In the genomic region with DNA sequence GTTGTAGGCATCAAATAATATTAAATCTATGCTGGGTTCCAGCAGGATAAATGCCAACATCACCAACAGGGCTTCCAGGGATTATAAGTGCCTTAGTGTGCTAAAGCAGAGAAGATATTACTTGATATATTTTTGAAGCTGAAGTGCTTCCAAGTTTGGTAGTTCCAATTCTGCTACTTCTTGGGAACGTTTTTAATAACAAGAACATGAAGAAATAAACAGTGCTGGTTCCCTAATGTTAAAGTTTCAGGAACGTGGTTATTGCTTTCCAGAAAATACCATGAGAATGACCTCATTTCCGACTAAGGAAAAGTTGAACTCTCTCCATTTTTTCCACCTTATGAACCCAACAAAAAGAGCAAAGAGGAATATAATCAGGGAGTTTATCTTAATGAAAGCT, we compare ENCODE assay signal across 1 cellular context.
TF ChIP-seq lines count a peak whose summit lies in the region.

No MANE protein-coding gene starts in this region.

TF ChIP-seq in IMR-90, 13 proteins besides CTCF, POLR2A, EP300 and RAD21:
- TF ChIP-seq, protein P1, sequence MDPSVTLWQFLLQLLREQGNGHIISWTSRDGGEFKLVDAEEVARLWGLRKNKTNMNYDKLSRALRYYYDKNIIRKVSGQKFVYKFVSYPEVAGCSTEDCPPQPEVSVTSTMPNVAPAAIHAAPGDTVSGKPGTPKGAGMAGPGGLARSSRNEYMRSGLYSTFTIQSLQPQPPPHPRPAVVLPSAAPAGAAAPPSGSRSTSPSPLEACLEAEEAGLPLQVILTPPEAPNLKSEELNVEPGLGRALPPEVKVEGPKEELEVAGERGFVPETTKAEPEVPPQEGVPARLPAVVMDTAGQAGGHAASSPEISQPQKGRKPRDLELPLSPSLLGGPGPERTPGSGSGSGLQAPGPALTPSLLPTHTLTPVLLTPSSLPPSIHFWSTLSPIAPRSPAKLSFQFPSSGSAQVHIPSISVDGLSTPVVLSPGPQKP (IDR thresholded peaks at IDR 0.05; ENCODE audit: borderline replicate concordance, low read depth, low read length): no peak
- TF ChIP-seq USF2 (IDR thresholded peaks at IDR 0.05; ENCODE audit: low read depth, low read length): no peak
- TF ChIP-seq CEBPB (IDR thresholded peaks at IDR 0.05; ENCODE audit: low read depth, low read length): no peak
- no peak for TF ChIP-seq NFE2L2 (IDR thresholded peaks at IDR 0.05; ENCODE audit: low read depth, low read length)
- TF ChIP-seq BHLHE40 (IDR thresholded peaks at IDR 0.05; ENCODE audit: low read depth, low read length): no peak
- no peak for TF ChIP-seq MXI1 (IDR thresholded peaks at IDR 0.05; ENCODE audit: borderline replicate concordance, low read depth, low read length)
- TF ChIP-seq FOS (IDR thresholded peaks at IDR 0.05; ENCODE audit: low read depth, low read length): no peak
- TF ChIP-seq MAZ (IDR thresholded peaks at IDR 0.05; ENCODE audit: borderline replicate concordance, low read depth, low read length): no peak
- TF ChIP-seq RFX5 (IDR thresholded peaks at IDR 0.05; ENCODE audit: low read depth, low read length): no peak
- TF ChIP-seq SMC3 (IDR thresholded peaks at IDR 0.05; ENCODE audit: low read depth, low read length): no peak
- no peak for TF ChIP-seq RCOR1 (IDR thresholded peaks at IDR 0.05; ENCODE audit: insufficient replicate concordance, low read length)
